In genomic region chr4:167218022-167218608, GRCh38 we compare ENCODE assay signal across 21 cellular contexts. TPM values are rescaled to one million over a fixed set of nuclear protein-coding genes. Genes with fewer than 3 reads are reported as not detected.
DNase-seq lines count a peak whose midpoint lies in the region; ATAC-seq and TF ChIP-seq lines count a peak whose summit lies in the region.
"Had no signal": no experiment of that assay in that cellular context is flagged by ENCODE, and none has a peak within 500 bp of the region (broad histone marks: within the 10 kb centered on the region; RNA-seq: fewer than 3 reads in every experiment).

No MANE protein-coding gene starts in this region.

- H3K27ac ChIP-seq in RWPE2 (ENCODE audit: poor library complexity, severe bottlenecking), result no peak overlapping the region
- H3K27ac ChIP-seq in parathyroid adenoma, result no peak overlapping the region
- H3K27ac ChIP-seq in WERI-Rb-1, result no peak overlapping the region
- H3K27ac ChIP-seq: ovary, thyroid gland had no signal

- H3K9me3 ChIP-seq in RWPE2 (ENCODE audit: severe bottlenecking), result no peaks in the 10 kb centered on the region
- H3K9me3 ChIP-seq in parathyroid adenoma (ENCODE audit: control insufficient read depth, low read length), result no peaks in the 10 kb centered on the region
- H3K9me3 ChIP-seq in WERI-Rb-1 (ENCODE audit: severe bottlenecking), result no peaks in the 10 kb centered on the region
- H3K9me3 ChIP-seq: ovary, thyroid gland had no signal

- no peak overlapping the region for H3K4me3 ChIP-seq in RWPE2 (ENCODE audit: severe bottlenecking)
- no peak overlapping the region for H3K4me3 ChIP-seq in parathyroid adenoma (ENCODE audit: low read depth, low read length)
- H3K4me3 ChIP-seq in WERI-Rb-1 (ENCODE audit: low read depth, low read length), result no peak overlapping the region
- H3K4me3 ChIP-seq: ovary, thyroid gland had no signal

- peak; percentile 36 for ATAC-seq in GM18907 (IDR thresholded peaks at IDR 0.05; ENCODE audit: unreplicated experiment)
- ATAC-seq in RWPE2 (ENCODE audit: low read depth), result peak; percentile 58; the same call in 2 of the 3 replicates
- ATAC-seq: natural killer cell treated with Interleukin-12 subunit alpha and Interleukin-12 subunit beta and Interleukin-15 and Interleukin-18, amount 100 ng/mL, for 72 hours had no signal

- intact Hi-C loops in CD14-positive monocyte (cut with micrococcal nuclease), result no loop called here

- no peak overlapping the region for H3K4me2 ChIP-seq in parathyroid adenoma (ENCODE audit: low read length)

- H2AFZ ChIP-seq in parathyroid adenoma, result peak overlapping the region; percentile 39

- peaks cover 0 to 6% (median 0%) of the 10 kb centered on the region in 7 donors for H3K9me3 Mint-ChIP-seq in CD14-positive monocyte
- H3K9me3 Mint-ChIP-seq: activated CD4-positive, alpha-beta T cell treated with anti-CD3 and anti-CD28 coated beads, Interleukin-2, amount 10 ng/mL, durations not matched to agents 7 days and 5 days; activated naive CD8-positive, alpha-beta T cell treated with anti-CD3 and anti-CD28 coated beads for 36 hours; endodermal cell; T-helper 1 cell treated with Interleukin-12 subunit alpha and Interleukin-12 subunit beta and Interleukin-4 antibody, amounts not matched to agents 30 μg/mL and 1 μg/mL, for 36 hours had no signal

- no peaks in the 10 kb centered on the region for H3K36me3 Mint-ChIP-seq in CD14-positive monocyte
- H3K36me3 Mint-ChIP-seq: activated naive CD8-positive, alpha-beta T cell treated with anti-CD3 and anti-CD28 coated beads for 36 hours had no signal

- H3K4me1 ChIP-seq in RWPE2 (ENCODE audit: insufficient read depth, poor library complexity, severe bottlenecking) (peaks cover 4% of the 10 kb centered on the region), parathyroid adenoma (peaks cover 4% of the 10 kb centered on the region)
- H3K4me1 ChIP-seq: thyroid gland had no signal

- H3K27me3 Mint-ChIP-seq in CD14-positive monocyte (ENCODE audit: low read depth in 3 of 3), result no peaks in the 10 kb centered on the region
- H3K27me3 Mint-ChIP-seq: activated CD4-positive, alpha-beta T cell treated with anti-CD3 and anti-CD28 coated beads, Interleukin-2, amount 10 ng/mL, durations not matched to agents 7 days and 5 days; activated naive CD8-positive, alpha-beta T cell treated with anti-CD3 and anti-CD28 coated beads for 36 hours; natural killer cell treated with Interleukin-12 subunit alpha and Interleukin-12 subunit beta and Interleukin-15 and Interleukin-18, amount 100 ng/mL, for 72 hours had no signal

- H3K9ac ChIP-seq in parathyroid adenoma, result no peak overlapping the region

- DNase-seq in NCI-H1105 treated with DMSO at 0.1 percent for 48 hours (lab: John Stamatoyannopoulos, UW) (peak; percentile 75), RWPE2 (ENCODE audit: low spot score) (no peak), WERI-Rb-1 (no peak), CD14-positive monocyte (ENCODE audit: low spot score) (no peak), NCI-H82 treated with DMSO at 0.1 percent for 48 hours (lab: John Stamatoyannopoulos, UW; ENCODE audit: unreplicated experiment) (no peak)
- DNase-seq: activated CD4-positive, alpha-beta T cell treated with anti-CD3 and anti-CD28 coated beads, Interleukin-2, amount 10 ng/mL, durations not matched to agents 7 days and 5 days; activated naive CD8-positive, alpha-beta T cell treated with anti-CD3 and anti-CD28 coated beads for 36 hours; AML-193; endodermal cell; HCEC 1CT; Karpas-422; NCI-H1048; ovary; SHP77 treated with DMSO at 0.1 percent for 48 hours; stimulated activated CD4-positive, alpha-beta T cell treated with anti-CD3 and anti-CD28 coated beads, Interleukin-1b, Interleukin-23, amount 100 ng/mL, for 48 hours; stimulated activated naive CD4-positive, alpha-beta T cell treated with Interleukin-2 at 50 U/mL for 16 hours; thyroid gland had no signal

- no peak for TF ChIP-seq CTCF in RWPE2 (IDR thresholded peaks at IDR 0.05; ENCODE audit: poor library complexity, severe bottlenecking)
- TF ChIP-seq CTCF in parathyroid adenoma (IDR thresholded peaks at IDR 0.05), result no peak
- TF ChIP-seq CTCF in WERI-Rb-1 (IDR thresholded peaks at IDR 0.05; ENCODE audit: low read depth, low read length), result no peak
- no peak for TF ChIP-seq CTCF in CD14-positive monocyte (IDR thresholded peaks at IDR 0.05)

- H3K27ac Mint-ChIP-seq in CD14-positive monocyte, result no peak overlapping the region
- H3K27ac Mint-ChIP-seq: activated CD4-positive, alpha-beta T cell treated with anti-CD3 and anti-CD28 coated beads, Interleukin-2, amount 10 ng/mL, durations not matched to agents 7 days and 5 days; activated naive CD8-positive, alpha-beta T cell treated with anti-CD3 and anti-CD28 coated beads for 36 hours; endodermal cell; natural killer cell treated with Interleukin-12 subunit alpha and Interleukin-12 subunit beta and Interleukin-15 and Interleukin-18, amount 100 ng/mL, for 72 hours; T-helper 1 cell treated with Interleukin-12 subunit alpha and Interleukin-12 subunit beta and Interleukin-4 antibody, amounts not matched to agents 30 μg/mL and 1 μg/mL, for 36 hours had no signal

- H3K4me3 Mint-ChIP-seq in CD14-positive monocyte, result no peak overlapping the region
- H3K4me3 Mint-ChIP-seq: activated CD4-positive, alpha-beta T cell treated with anti-CD3 and anti-CD28 coated beads, Interleukin-2, amount 10 ng/mL, durations not matched to agents 7 days and 5 days; activated naive CD8-positive, alpha-beta T cell treated with anti-CD3 and anti-CD28 coated beads for 36 hours; endodermal cell; natural killer cell treated with Interleukin-12 subunit alpha and Interleukin-12 subunit beta and Interleukin-15 and Interleukin-18, amount 100 ng/mL, for 72 hours; T-helper 1 cell treated with Interleukin-12 subunit alpha and Interleukin-12 subunit beta and Interleukin-4 antibody, amounts not matched to agents 30 μg/mL and 1 μg/mL, for 36 hours had no signal

- H3K36me3 ChIP-seq in RWPE2 (ENCODE audit: low read depth), result no peaks in the 10 kb centered on the region
- H3K36me3 ChIP-seq in parathyroid adenoma (ENCODE audit: control insufficient read depth, insufficient read depth, low read length), result no peaks in the 10 kb centered on the region
- H3K36me3 ChIP-seq in WERI-Rb-1, result no peaks in the 10 kb centered on the region
- H3K36me3 ChIP-seq: ovary, thyroid gland had no signal

- no peaks in the 10 kb centered on the region for H3K27me3 ChIP-seq in RWPE2 (ENCODE audit: insufficient read depth, poor library complexity, severe bottlenecking)
- no peaks in the 10 kb centered on the region for H3K27me3 ChIP-seq in parathyroid adenoma (ENCODE audit: control insufficient read depth, insufficient read depth, low read length)
- no peaks in the 10 kb centered on the region for H3K27me3 ChIP-seq in WERI-Rb-1 (ENCODE audit: insufficient read depth, low read depth, severe bottlenecking)
- H3K27me3 ChIP-seq: ovary, thyroid gland had no signal

- H3K79me2 ChIP-seq in parathyroid adenoma, result no peaks in the 10 kb centered on the region

- peaks cover 13% of the 10 kb centered on the region for H3K4me1 Mint-ChIP-seq in CD14-positive monocyte
- H3K4me1 Mint-ChIP-seq: activated naive CD8-positive, alpha-beta T cell treated with anti-CD3 and anti-CD28 coated beads for 36 hours had no signal

RNA-seq across cellular contexts. Expression of gene SPOCK3, which starts 16.2 kb away (rescaled TPM):
- polyA plus RNA-seq in CD14-positive monocyte, result 1 to 10 TPM; 1.2 to 1.9 TPM
